Comparison of ENCODE assay signal across 8 cellular contexts in the genomic region with DNA sequence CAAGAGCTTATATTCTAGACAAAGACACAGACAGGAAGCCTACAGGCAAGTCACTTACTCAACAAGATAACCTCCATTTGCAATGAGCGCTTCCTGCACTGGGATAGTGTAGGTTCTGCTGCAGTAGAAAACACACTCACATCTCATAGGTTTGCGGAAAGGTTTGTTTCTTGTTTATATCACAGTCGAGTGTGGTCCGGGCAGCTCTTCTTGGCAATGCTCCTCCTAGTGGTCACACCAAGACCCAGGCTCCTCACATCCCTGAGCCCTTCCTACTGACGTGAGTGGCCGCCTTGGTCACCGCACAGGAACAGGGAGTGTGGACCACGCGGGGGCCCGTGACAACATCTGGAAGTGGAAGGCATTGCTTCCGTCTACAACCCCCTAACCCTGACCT. TPM values are rescaled to one million over a fixed set of nuclear protein-coding genes. Genes with fewer than 3 reads are reported as not detected.
A peak's percentile ranks its signal among the peaks of the same experiment; 100 is the strongest.
DNase-seq lines count a peak whose midpoint lies in the region; ATAC-seq and TF ChIP-seq lines count a peak whose summit lies in the region.

No MANE protein-coding gene starts in this region.

- dilution Hi-C loops in mammary epithelial cell (cut with HindIII; ENCODE audit: low sequenced_read_pairs): no loop called here

- H3K36me3 ChIP-seq in mammary epithelial cell (ENCODE audit: insufficient read depth, low read length) (no peaks in the 10 kb centered on the region), mucosa of descending colon (ENCODE audit: low read depth) (no peaks in the 10 kb centered on the region), spleen (no peaks in the 10 kb centered on the region)

- H3K79me2 ChIP-seq in mammary epithelial cell (ENCODE audit: insufficient read depth, low read length): no peaks in the 10 kb centered on the region

- intact Hi-C loops in mammary epithelial cell (cut with micrococcal nuclease): no loop called here
- intact Hi-C loops in mucosa of descending colon (cut with DNase I, micrococcal nuclease): no loop called here
- intact Hi-C loops in spleen (cut with DNase I; ENCODE audit: low total_unique reads): no loop called here

- H3K4me1 ChIP-seq in mammary epithelial cell (ENCODE audit: insufficient read depth, low read length): no peaks in the 10 kb centered on the region
- no peaks in the 10 kb centered on the region for H3K4me1 ChIP-seq in mucosa of descending colon (ENCODE audit: low read depth)
- H3K4me1 ChIP-seq in spleen: no peaks in the 10 kb centered on the region

- H3K27ac ChIP-seq in mammary epithelial cell (ENCODE audit: insufficient read depth, low read depth, low read length) (no peak overlapping the region), spleen (no peak overlapping the region)

- TF ChIP-seq CTCF in mammary epithelial cell (conservative IDR thresholded peaks at IDR 0.05 in 1 of 2, IDR thresholded peaks at IDR 0.05 in 1 of 2; ENCODE audit: extremely low read depth in 1 of 2, insufficient read depth in 1 of 2, low read depth in 1 of 2, low read length in 2 of 2): peak; percentile 15 to 43
- no peak for TF ChIP-seq CTCF in mucosa of descending colon (IDR thresholded peaks at IDR 0.05)
- TF ChIP-seq CTCF in spleen (IDR thresholded peaks at IDR 0.05 in 8 of 11, conservative IDR thresholded peaks at IDR 0.05 in 3 of 11): peak in 4 of 11 experiments; percentile 18 to 38 (median 30)

- CTCF ChIA-PET in mammary epithelial cell (lab: Charles Lee; ENCODE audit: low non-redundant PET): interaction anchor here (0.6 kb wide), 1 partner anchor 258 kb away, joined by 5 read pairs; no protein-coding TSS in a partner anchor

- H3K9ac ChIP-seq in mammary epithelial cell (ENCODE audit: insufficient read depth, low read length): no peak overlapping the region

- no peak overlapping the region for H3K4me3 ChIP-seq in mammary epithelial cell (replicated peaks in 1 of 3; ENCODE audit: insufficient read depth in 1 of 3, low read depth in 2 of 3, low read length in 3 of 3)
- H3K4me3 ChIP-seq in mucosa of descending colon: no peak overlapping the region
- H3K4me3 ChIP-seq in spleen: no peak overlapping the region

- H4K20me1 ChIP-seq in mammary epithelial cell (ENCODE audit: insufficient read depth, low read length): no peaks in the 10 kb centered on the region

- in situ Hi-C loops in mammary epithelial cell (cut with MboI; ENCODE audit: low sequenced_read_pairs in 2 of 2): no loop called here

- no peaks in the 10 kb centered on the region for H3K9me3 ChIP-seq in mammary epithelial cell (replicated peaks; ENCODE audit: insufficient read depth, low read length)
- H3K9me3 ChIP-seq in mucosa of descending colon: no peaks in the 10 kb centered on the region
- H3K9me3 ChIP-seq in spleen: peaks cover 0 to 19% (median 7%) of the 10 kb centered on the region in 8 donors

- H3K4me2 ChIP-seq in mammary epithelial cell (ENCODE audit: insufficient read depth, low read depth, low read length): no peak overlapping the region

- WGBS in mammary epithelial cell (ENCODE audit: low coverage, missing lambda C conversion rate): 24% methylated on average over 11 of the region's 11 CpGs
- 8 to 19% (median 13%) methylated on average over 10 to 11 of the region's 11 CpGs for WGBS in spleen, 5 donors

- H3K27me3 ChIP-seq in mammary epithelial cell (ENCODE audit: insufficient read depth, low read length) (no peaks in the 10 kb centered on the region), spleen (replicated peaks in 1 of 7) (peaks cover 0 to 89% (median 20%) of the 10 kb centered on the region in 7 donors)

- ATAC-seq in mucosa of descending colon: peak; percentile 24

- DNase-seq in DMS114 treated with DMSO at 0.1 percent for 48 hours (lab: John Stamatoyannopoulos, UW; ENCODE audit: unreplicated experiment) (peak; percentile 3), LHCN-M2 (ENCODE audit: low read depth) (peak; percentile 4), mammary epithelial cell (no peak), mucosa of descending colon (peak in 1 of 3 donors; percentile 6), spleen (no peak), HPDE6-E6E7 (ENCODE audit: extremely low spot score) (no peak), cortex of kidney (lab: John Stamatoyannopoulos, UW) (no peak)
- no peak for DNase-seq in activated CD4-positive, CD25-positive, alpha-beta regulatory T cell treated with anti-CD3 and anti-CD28 coated beads, Interleukin-2, amount 50 U/mL, for 72 hours

- H2AFZ ChIP-seq in mammary epithelial cell (ENCODE audit: low read depth, low read length): no peak overlapping the region

- no peak for TF ChIP-seq POLR2A in spleen (IDR thresholded peaks at IDR 0.05)

- BruUV-seq in mammary epithelial cell (replicated peaks; lab: Mats Ljungman, UMichigan): no TSS peak

RNA-seq across cellular contexts. Expression of a gene that starts 48.0 kb away (rescaled TPM):
- total RNA-seq in LHCN-M2 (2014; rRNA removed) (not detected in 2 replicates), mammary epithelial cell (not detected), mucosa of descending colon (100 to 1,000 TPM in 1 of 3 donors, 1 to 10 TPM in 1, under 1 TPM in 1; 0.90 to 155 (median 2.4) TPM), spleen (under 1 TPM in 3 of 7 donors, not detected in 4; 0.19 to 0.34 (median 0.29) TPM)
- polyA plus RNA-seq in LHCN-M2 (2012): 0.07 TPM
- polyA plus RNA-seq in mammary epithelial cell (not detected), spleen (under 1 TPM in 2 of 3 donors, not detected in 1; 0.02 to 0.03 TPM)
- not detected for polyA minus RNA-seq in mammary epithelial cell

Comparison
In these comparisons a context has a peak if more than half of its experiments do, and no peak if none do; other contexts are left out.
1. DNase-seq: peak in DMS114 treated with DMSO at 0.1 percent for 48 hours (single experiment) and LHCN-M2 (single experiment); none in mammary epithelial cell (single experiment), spleen (single experiment), HPDE6-E6E7 (single experiment), activated CD4-positive, CD25-positive, alpha-beta regulatory T cell treated with anti-CD3 and anti-CD28 coated beads, Interleukin-2, amount 50 U/mL, for 72 hours (single experiment) and cortex of kidney (single experiment).